25 cellular contexts compared by ENCODE assay signal in the genomic region with DNA sequence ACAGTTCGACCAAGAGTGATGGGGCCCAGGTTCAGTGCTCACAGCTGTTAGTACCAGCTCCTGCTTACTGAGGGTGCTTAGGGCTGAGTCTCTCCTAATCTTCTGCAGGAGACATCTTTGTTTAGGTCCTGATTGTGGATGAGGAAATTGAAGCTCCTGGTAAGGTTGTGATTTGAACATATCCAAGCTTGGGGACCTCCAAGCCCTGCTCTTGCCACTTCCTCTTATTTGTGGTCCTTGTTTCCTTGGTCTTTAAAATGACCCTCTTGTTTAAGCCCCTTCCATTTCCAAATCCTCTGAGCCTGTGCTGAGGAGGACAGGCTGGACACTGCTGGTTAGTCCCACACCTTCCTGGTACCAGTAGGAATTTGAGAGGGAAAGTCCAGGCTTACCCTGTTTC.
"Had no signal": no experiment of that assay in that cellular context is flagged by ENCODE, and none has a peak within 500 bp of the region (broad histone marks: within the 10 kb centered on the region; RNA-seq: fewer than 3 reads in every experiment).

No MANE protein-coding gene starts in this region.

- H2AFZ ChIP-seq: parathyroid adenoma had no signal

- H3K4me3 ChIP-seq: breast epithelium, esophagus muscularis mucosa, heart right ventricle, psoas muscle, sigmoid colon, suprapubic skin, tibial artery had no signal

- H3K4me1 ChIP-seq: breast epithelium, psoas muscle, suprapubic skin, tibial artery had no signal

- H3K27ac ChIP-seq: breast epithelium, esophagus muscularis mucosa, heart right ventricle, parathyroid adenoma, psoas muscle, sigmoid colon, suprapubic skin, tibial artery had no signal

- H3K9ac ChIP-seq: parathyroid adenoma had no signal

- DNase-seq: activated B cell treated with CpG ODN at 0.5 μM for 24 hours; activated CD4-positive, alpha-beta T cell treated with anti-CD3 and anti-CD28 coated beads, Interleukin-2, amount 50 U/mL, for 1 hour; activated CD8-positive, alpha-beta T cell treated with anti-CD3 and anti-CD28 coated beads for 36 hours; activated gamma-delta T cell treated with Interleukin-2 at 50 U/mL for 16 hours; activated naive CD4-positive, alpha-beta T cell treated with anti-CD3 and anti-CD28 coated beads, Interleukin-2, amount 50 U/mL, for 16 hours; activated T-cell treated with anti-CD3 and anti-CD28 coated beads, Interleukin-2, amount 50 U/mL, for 4 hours; amniotic stem cell; effector CD4-positive, alpha-beta T cell; foreskin melanocyte; heart right ventricle; midbrain; naive thymus-derived CD4-positive, alpha-beta T cell; nucleus accumbens; psoas muscle; sigmoid colon; small intestine; stimulated activated CD4-positive, alpha-beta T cell treated with anti-CD3 and anti-CD28 coated beads, Interleukin-4, amount 100 ng/mL, for 24 hours; T-helper 9 cell; tibial artery had no signal

- ATAC-seq: activated CD8-positive, alpha-beta T cell treated with anti-CD3 and anti-CD28 coated beads for 36 hours; activated T-cell treated with anti-CD3 and anti-CD28 coated beads, Interleukin-2, amount 50 U/mL, for 4 hours; activated T-helper 17 cell treated with anti-CD3 and anti-CD28 coated beads, Interleukin-2, amount 50 U/mL, for 72 hours; heart right ventricle; naive thymus-derived CD4-positive, alpha-beta T cell; psoas muscle; stimulated activated memory B cell treated with anti-CD40 and anti-IgM and Interleukin-4, amounts not matched to agents 10 μg/mL and 1 μg/mL and 100 μg/mL, for 72 hours had no signal

- H3K27me3 ChIP-seq: breast epithelium, esophagus muscularis mucosa, heart right ventricle, sigmoid colon, suprapubic skin, tibial artery had no signal

- H3K9me3 ChIP-seq: breast epithelium, esophagus muscularis mucosa, heart right ventricle, psoas muscle, sigmoid colon, suprapubic skin, tibial artery had no signal

- H3K36me3 ChIP-seq: breast epithelium, heart right ventricle, sigmoid colon, suprapubic skin, tibial artery had no signal

- FAIRE-seq: small intestine had no signal
